In the genomic region with DNA sequence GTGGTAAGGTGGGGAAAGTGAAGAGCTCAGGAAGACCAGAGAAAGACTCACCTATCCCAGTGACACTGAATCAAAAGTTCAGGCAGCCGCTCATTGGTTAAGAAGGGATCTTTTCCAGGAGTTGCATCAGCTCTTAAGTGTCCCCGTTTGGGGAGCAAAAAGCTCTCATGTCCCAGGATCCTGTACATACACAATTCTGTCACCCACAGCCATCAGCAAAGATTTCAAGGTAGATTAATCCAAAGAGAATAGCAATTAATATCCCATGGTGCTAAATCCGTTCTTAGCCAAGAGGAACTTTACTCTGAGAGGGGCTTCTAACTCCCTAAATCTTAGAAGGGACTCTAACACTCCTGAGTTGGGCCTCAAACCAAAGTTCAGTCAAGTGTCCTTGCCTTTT, we compare ENCODE assay signal across 34 cellular contexts. TPM values are rescaled to one million over a fixed set of nuclear protein-coding genes. Genes with fewer than 3 reads are reported as not detected.
"Had no signal": no experiment of that assay in that cellular context is flagged by ENCODE, and none has a peak within 500 bp of the region (broad histone marks: within the 10 kb centered on the region; RNA-seq: fewer than 3 reads in every experiment).

No MANE protein-coding gene starts in this region.

- H3K27ac ChIP-seq: colonic mucosa, epithelial cell of prostate, esophagus squamous epithelium, gastrocnemius medialis, heart right ventricle, left lung, lower lobe of right lung had no signal

- H3K27ac Mint-ChIP-seq: dendritic cell treated with granulocyte-macrophage colony-stimulating factor and Interleukin-4, amounts not matched to agents 40 ng/mL and 50 ng/mL, for 4 days; effector memory CD8-positive, alpha-beta T cell; endodermal cell; mesothelial cell of epicardium had no signal

- H3K36me3 ChIP-seq: colonic mucosa, esophagus squamous epithelium, gastrocnemius medialis, heart right ventricle, left lung, lower lobe of right lung had no signal

- H3K36me3 Mint-ChIP-seq: mesothelial cell of epicardium had no signal

- H3K4me3 Mint-ChIP-seq: dendritic cell treated with granulocyte-macrophage colony-stimulating factor and Interleukin-4, amounts not matched to agents 40 ng/mL and 50 ng/mL, for 4 days; effector memory CD8-positive, alpha-beta T cell; endodermal cell; mesothelial cell of epicardium had no signal

- ATAC-seq: effector memory CD8-positive, alpha-beta T cell; esophagus mucosa; gastrocnemius medialis; heart right ventricle; left cardiac atrium; left lung; left ventricle myocardium superior; lower lobe of right lung; mucosa of descending colon had no signal

- H3K4me1 ChIP-seq: colonic mucosa, gastrocnemius medialis, heart right ventricle, left lung, lower lobe of right lung had no signal

- DNase-seq: colonic mucosa; cortex of kidney; effector CD8-positive, alpha-beta T cell; effector memory CD8-positive, alpha-beta T cell; endodermal cell; erythroblast; esophagus squamous epithelium; foreskin fibroblast; foreskin melanocyte; gastrocnemius medialis; glutamatergic neuron; head of caudate nucleus; heart right ventricle; hippocampal formation; left cardiac atrium; left lung; left ventricle myocardium superior; lower lobe of right lung; mesenchymal stem cell; mucosa of descending colon had no signal

- H3K27me3 ChIP-seq: colonic mucosa, gastrocnemius medialis had no signal

- FAIRE-seq: endometrium, islet of Langerhans, keratinocyte had no signal

- H3K9me3 Mint-ChIP-seq: dendritic cell treated with granulocyte-macrophage colony-stimulating factor and Interleukin-4, amounts not matched to agents 40 ng/mL and 50 ng/mL, for 4 days; effector memory CD8-positive, alpha-beta T cell; mesothelial cell of epicardium had no signal

- H3K4me3 ChIP-seq: colonic mucosa, esophagus squamous epithelium, gastrocnemius medialis, heart right ventricle, left lung, lower lobe of right lung, mucosa of descending colon had no signal

- H3K9me3 ChIP-seq: colonic mucosa, esophagus squamous epithelium, gastrocnemius medialis, heart right ventricle, left lung, lower lobe of right lung, mucosa of descending colon had no signal

- H3K4me1 Mint-ChIP-seq: endodermal cell, mesothelial cell of epicardium had no signal

RNA-seq across cellular contexts. Expression of a gene that starts 19.3 kb away (rescaled TPM):
- total RNA-seq: colonic mucosa, dermis microvascular lymphatic vessel endothelial cell, endodermal cell, esophagus mucosa, glomerular endothelial cell, kidney epithelial cell, lung microvascular endothelial cell, mesothelial cell of epicardium, mucosa of descending colon, myocyte had no signal

RNA-seq across cellular contexts. Expression of a gene that starts 37.1 kb away (rescaled TPM):
- total RNA-seq: dermis microvascular lymphatic vessel endothelial cell, gastrocnemius medialis, glomerular endothelial cell, left cardiac atrium, lung microvascular endothelial cell, mucosa of descending colon had no signal

RNA-seq across cellular contexts. Expression of a gene that starts 49.1 kb away (rescaled TPM):
- total RNA-seq: colonic mucosa, dermis microvascular lymphatic vessel endothelial cell, endodermal cell, esophagus mucosa, esophagus squamous epithelium, gastrocnemius medialis, glomerular endothelial cell, kidney epithelial cell, left cardiac atrium, left lung, left ventricle myocardium superior, lower leg skin, lower lobe of right lung, mesenteric fat pad, mesothelial cell of epicardium, myocyte had no signal
- polyA plus RNA-seq: heart right ventricle, keratinocyte had no signal
